ENCODE assay signal across 19 cellular contexts in the genomic region with DNA sequence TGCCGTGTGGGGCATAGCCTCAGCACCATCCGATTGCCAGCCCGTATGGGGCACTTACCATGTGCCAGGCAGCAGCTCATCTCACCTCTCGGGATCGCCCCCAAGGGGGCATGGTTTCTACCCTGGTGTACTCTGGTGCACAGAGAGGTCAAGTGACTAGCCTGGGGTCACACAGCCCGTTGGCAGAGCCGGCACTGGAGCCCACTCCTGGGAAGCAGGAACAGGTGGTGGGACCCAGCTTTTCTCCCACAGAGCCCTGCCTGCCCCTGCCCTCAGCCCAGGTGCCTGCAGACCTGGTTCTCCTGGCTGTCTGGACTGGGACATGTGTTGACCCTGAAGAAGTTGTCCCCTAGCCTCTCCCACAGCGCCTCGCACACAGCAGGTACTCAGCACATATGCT.
DNase-seq lines count a peak whose midpoint lies in the region; ATAC-seq, FAIRE-seq and TF ChIP-seq lines count a peak whose summit lies in the region.
"Had no signal": no experiment of that assay in that cellular context is flagged by ENCODE, and none has a peak within 500 bp of the region (broad histone marks: within the 10 kb centered on the region; RNA-seq: fewer than 3 reads in every experiment).

No MANE protein-coding gene starts in this region.

- H3K9ac ChIP-seq in astrocyte (ENCODE audit: low read length): no peak overlapping the region

- H3K36me3 Mint-ChIP-seq in astrocyte (ENCODE audit: low read depth, unreplicated experiment): peaks cover 8% of the 10 kb centered on the region
- H3K36me3 Mint-ChIP-seq in glutamatergic neuron (ENCODE audit: unreplicated experiment): no peaks in the 10 kb centered on the region
- H3K36me3 Mint-ChIP-seq: CD4-positive, CD25-positive, alpha-beta regulatory T cell; CD8-positive, alpha-beta T cell had no signal

- H3K4me3 ChIP-seq in A549 (no peak overlapping the region), HEK293 (ENCODE audit: low read depth, low read length) (no peak overlapping the region), astrocyte (ENCODE audit: insufficient read depth, low read depth, low read length) (no peak overlapping the region), lower lobe of right lung (no peak overlapping the region)
- H3K4me3 ChIP-seq: GM23338, HAP-1 had no signal

- DNase-seq in A549 (ENCODE audit: low read depth in 1 of 2, low spot score in 1 of 2) (no peak), astrocyte (ENCODE audit: low read depth) (no peak), glutamatergic neuron (no peak), NCI-H1105 (lab: John Stamatoyannopoulos, UW) (no peak), lower lobe of right lung (no peak)
- DNase-seq in activated CD4-positive, CD25-positive, alpha-beta regulatory T cell (lab: John Stamatoyannopoulos, UW): no peak
- DNase-seq: CD4-positive, CD25-positive, alpha-beta regulatory T cell; CD8-positive, alpha-beta T cell; DMS153; DND-41 had no signal

- intact Hi-C loops in lower lobe of right lung (cut with DNase I): no loop called here

- TF ChIP-seq EP300 in A549 (IDR thresholded peaks at IDR 0.05): no peak

- H3K27ac Mint-ChIP-seq in astrocyte (ENCODE audit: unreplicated experiment) (peak overlapping the region; percentile 47), glutamatergic neuron (ENCODE audit: unreplicated experiment) (peak overlapping the region; percentile 84)
- H3K27ac Mint-ChIP-seq: CD4-positive, CD25-positive, alpha-beta regulatory T cell; CD8-positive, alpha-beta T cell; GM23338 had no signal

- no peak for TF ChIP-seq POLR2A in A549 (IDR thresholded peaks at IDR 0.05; ENCODE audit: low read length)

- H3K9me3 Mint-ChIP-seq in astrocyte (ENCODE audit: unreplicated experiment) (no peaks in the 10 kb centered on the region), glutamatergic neuron (ENCODE audit: unreplicated experiment) (peaks cover 10% of the 10 kb centered on the region)
- H3K9me3 Mint-ChIP-seq: CD4-positive, CD25-positive, alpha-beta regulatory T cell; CD8-positive, alpha-beta T cell; GM23338 had no signal

- peaks cover 9% of the 10 kb centered on the region for H3K79me2 ChIP-seq in astrocyte (ENCODE audit: insufficient read depth, low read length)

- H2AFZ ChIP-seq in astrocyte (ENCODE audit: low read depth, low read length): no peak overlapping the region
- H2AFZ ChIP-seq: GM23338 had no signal

- H3K4me3 Mint-ChIP-seq in astrocyte (ENCODE audit: unreplicated experiment) (no peak overlapping the region), glutamatergic neuron (ENCODE audit: unreplicated experiment) (no peak overlapping the region)
- H3K4me3 Mint-ChIP-seq: CD8-positive, alpha-beta T cell; GM23338 had no signal

- H3K27me3 Mint-ChIP-seq in astrocyte (ENCODE audit: low read depth, unreplicated experiment) (peaks cover 8% of the 10 kb centered on the region), glutamatergic neuron (ENCODE audit: unreplicated experiment) (peaks cover 24% of the 10 kb centered on the region)

- no peak overlapping the region for H3K4me2 ChIP-seq in A549
- H3K4me2 ChIP-seq in astrocyte (ENCODE audit: low read length): no peak overlapping the region
- H3K4me2 ChIP-seq: GM23338 had no signal

- no peak for TF ChIP-seq RAD21 in A549 (conservative IDR thresholded peaks at IDR 0.05 in 1 of 2, IDR thresholded peaks at IDR 0.05 in 1 of 2)

- H4K20me1 ChIP-seq in astrocyte (ENCODE audit: insufficient read depth, low read length): peaks cover 91% of the 10 kb centered on the region

- CTCF ChIA-PET in A549 (lab: Yijun Ruan, JAX): interaction anchor here (0.8 to 9.4 kb wide), 29 partner anchors 9 to 481 kb away, joined by 3 to 155 read pairs (median 5); a partner anchor contains a TSS
- CTCF ChIA-PET in HEK293 (lab: Yijun Ruan, JAX): interaction anchor here (0.7 to 3.5 kb wide), 16 partner anchors 9 to 273 kb away, joined by 3 to 29 read pairs (median 8); no protein-coding TSS in a partner anchor

- TF ChIP-seq CTCF in A549 (IDR thresholded peaks at IDR 0.05) (no peak), HEK293 (tag by site-specific recombination; IDR thresholded peaks at IDR 0.05) (no peak), astrocyte (IDR thresholded peaks at IDR 0.05; ENCODE audit: insufficient read depth, low read depth, low read length) (no peak), glutamatergic neuron (IDR thresholded peaks at IDR 0.05; ENCODE audit: partially characterized antibody, unreplicated experiment) (no peak), lower lobe of right lung (IDR thresholded peaks at IDR 0.05) (no peak)

- FAIRE-seq in A549 (lab: Jason Lieb, UNC) (no peak), astrocyte (lab: Jason Lieb, UNC) (no peak)
- FAIRE-seq: G401.6, GM12892, H54 had no signal

- H3K27me3 ChIP-seq in astrocyte (ENCODE audit: insufficient read depth, low read length): peaks cover 2% of the 10 kb centered on the region
- no peaks in the 10 kb centered on the region for H3K27me3 ChIP-seq in lower lobe of right lung (ENCODE audit: low read depth)

- WGBS in A549 (ENCODE audit: missing lambda C conversion rate): 69% methylated on average over 9 of the region's 9 CpGs

- H3K9me3 ChIP-seq in A549 (no peaks in the 10 kb centered on the region), HEK293 (ENCODE audit: control insufficient read depth, insufficient read depth, low read depth, low read length) (no peaks in the 10 kb centered on the region), astrocyte (ENCODE audit: insufficient read depth, low read depth, low read length) (no peaks in the 10 kb centered on the region), lower lobe of right lung (no peaks in the 10 kb centered on the region)
- H3K9me3 ChIP-seq: Caco-2, HAP-1 had no signal

- ATAC-seq in A549 (0 out of 6 replicates have a peak, but pooled peaks of 1 of the 2 experiments have one; percentile 4), HG02884 (IDR thresholded peaks at IDR 0.05; ENCODE audit: unreplicated experiment) (no peak), lower lobe of right lung (no peak)

- no peaks in the 10 kb centered on the region for H3K4me1 Mint-ChIP-seq in astrocyte (ENCODE audit: low read depth, unreplicated experiment)
- peaks cover 16% of the 10 kb centered on the region for H3K4me1 Mint-ChIP-seq in glutamatergic neuron (ENCODE audit: low read depth, unreplicated experiment)
- H3K4me1 Mint-ChIP-seq: CD4-positive, CD25-positive, alpha-beta regulatory T cell had no signal

- H3K27ac ChIP-seq in A549 (no peak overlapping the region), HEK293 (ENCODE audit: extremely low read depth, low read depth, low read length) (no peak overlapping the region), astrocyte (ENCODE audit: low read depth, low read length) (no peak overlapping the region), lower lobe of right lung (no peak overlapping the region)
- H3K27ac ChIP-seq: C4-2B had no signal

- H3K4me1 ChIP-seq in A549 (no peaks in the 10 kb centered on the region), HEK293 (ENCODE audit: control insufficient read depth, insufficient read depth, low read length) (no peaks in the 10 kb centered on the region), astrocyte (ENCODE audit: insufficient read depth, low read length) (no peaks in the 10 kb centered on the region), lower lobe of right lung (no peaks in the 10 kb centered on the region)
- H3K4me1 ChIP-seq: Caco-2, HAP-1 had no signal

- POLR2A ChIA-PET in A549 (lab: Yijun Ruan, JAX): no interaction called here
- POLR2A ChIA-PET in HEK293 (lab: Yijun Ruan, JAX): no interaction called here

- H3K36me3 ChIP-seq in HEK293 (ENCODE audit: control insufficient read depth in 2 of 2, insufficient read depth in 1 of 2, low read length in 2 of 2): no peaks in the 10 kb centered on the region
- no peaks in the 10 kb centered on the region for H3K36me3 ChIP-seq in astrocyte (ENCODE audit: insufficient read depth, low read length)
- H3K36me3 ChIP-seq in lower lobe of right lung: no peaks in the 10 kb centered on the region
- H3K36me3 ChIP-seq: HAP-1 had no signal

TF ChIP-seq in A549, 52 proteins besides CTCF, POLR2A, EP300 and RAD21:
- TF ChIP-seq MAZ (IDR thresholded peaks at IDR 0.05; ENCODE audit: borderline replicate concordance, low read depth, low read length): no peak
- TF ChIP-seq ZFP36 (IDR thresholded peaks at IDR 0.05; ENCODE audit: borderline replicate concordance, partially characterized antibody): peak; percentile 63
- TF ChIP-seq JUN (IDR thresholded peaks at IDR 0.05): no peak
- TF ChIP-seq CBX8 (IDR thresholded peaks at IDR 0.05): no peak
TF ChIP-seq in A549: peak in this region for 1.

TF ChIP-seq in HEK293, 187 proteins besides CTCF, POLR2A, EP300 and RAD21:
- peak; percentile 91 for TF ChIP-seq ZNF768 (tag by site-specific recombination; IDR thresholded peaks at IDR 0.05)
- TF ChIP-seq ZNF76 (tag by site-specific recombination; IDR thresholded peaks at IDR 0.05; ENCODE audit: borderline replicate concordance, low read depth): no peak
